In genomic region chr11:69443138-69443967, GRCh38 we compare ENCODE assay signal across 8 cellular contexts. TPM values are rescaled to one million over a fixed set of nuclear protein-coding genes. Genes with fewer than 3 reads are reported as not detected.
DNase-seq lines count a peak whose midpoint lies in the region; ATAC-seq and TF ChIP-seq lines count a peak whose summit lies in the region.

No MANE protein-coding gene starts in this region.

- ATAC-seq in GM18502 (IDR thresholded peaks at IDR 0.05; ENCODE audit: poor library complexity, unreplicated experiment), result peak; percentile 85
- peak; percentile 74 for ATAC-seq in HG02840 (IDR thresholded peaks at IDR 0.05; ENCODE audit: low FRiP score, unreplicated experiment)

- no peak overlapping the region for H3K9ac ChIP-seq in liver (ENCODE audit: low read depth in 1 of 2, low read length in 2 of 2)

- DNase-seq in NCI-H345 (lab: John Stamatoyannopoulos, UW) (peak; percentile 41), dedifferentiated amniotic fluid mesenchymal stem cell (ENCODE audit: extremely low spot score) (peak; percentile 83), NCI-H2029 (lab: John Stamatoyannopoulos, UW) (no peak)
- peak; percentile 50 for DNase-seq in activated CD4-positive, alpha-beta T cell treated with anti-CD3 and anti-CD28 coated beads, Interleukin-2, amount 50 U/mL, for 1 hour
- peak; percentile 72 for DNase-seq in stimulated activated CD4-positive, alpha-beta T cell treated with anti-CD3 and anti-CD28 coated beads, Interleukin-4, amount 100 ng/mL, for 24 hours

- H3K27ac ChIP-seq in liver (ENCODE audit: low read depth in 1 of 2, low read length in 2 of 2), result peak overlapping the region; percentile 22 to 68

- no peaks in the 10 kb centered on the region for H3K27me3 ChIP-seq in liver (ENCODE audit: control insufficient read depth in 4 of 4, insufficient read depth in 4 of 4, low read length in 3 of 4)

- TF ChIP-seq RAD21 in liver (IDR thresholded peaks at IDR 0.05), result peak in 1 of 2 donors; percentile 45

- no peak for TF ChIP-seq CTCF in liver (IDR thresholded peaks at IDR 0.05; ENCODE audit: low read depth, low read length, missing input control)

- H3K36me3 ChIP-seq in liver (ENCODE audit: control insufficient read depth in 4 of 4, insufficient read depth in 3 of 4, low read depth in 1 of 4, low read length in 3 of 4), result no peaks in the 10 kb centered on the region

- peaks cover 0 to 19% (median 6%) of the 10 kb centered on the region in 4 donors for H3K4me1 ChIP-seq in liver (ENCODE audit: control insufficient read depth in 4 of 4, insufficient read depth in 4 of 4, low read length in 3 of 4)

- peak overlapping the region in 1 of 3 donors; percentile 13 for H3K4me3 ChIP-seq in liver (ENCODE audit: low read depth in 1 of 3, low read length in 3 of 3)

- no peaks in the 10 kb centered on the region for H3K9me3 ChIP-seq in liver (ENCODE audit: control insufficient read depth in 4 of 4, low read length in 3 of 4)

- 25% methylated on average over 48 of the region's 48 CpGs for WGBS in liver

TF ChIP-seq in liver, 16 proteins besides CTCF, POLR2A, EP300 and RAD21:
- TF ChIP-seq ATF3 (IDR thresholded peaks at IDR 0.05), result no peak
- TF ChIP-seq EGR1 (IDR thresholded peaks at IDR 0.05; ENCODE audit: low read depth in 2 of 2), result peak; percentile 54 to 66
- peak; percentile 40 for TF ChIP-seq YY1 (IDR thresholded peaks at IDR 0.05)
- no peak for TF ChIP-seq HNF4G (IDR thresholded peaks at IDR 0.05)
- TF ChIP-seq HNF4A (conservative IDR thresholded peaks at IDR 0.05), result no peak
- peak; percentile 19 for TF ChIP-seq MAX (IDR thresholded peaks at IDR 0.05)
- TF ChIP-seq GABPA (IDR thresholded peaks at IDR 0.05 in 1 of 2, conservative IDR thresholded peaks at IDR 0.05 in 1 of 2), result no peak
- peak; percentile 60 for TF ChIP-seq SP1 (IDR thresholded peaks at IDR 0.05)
TF ChIP-seq in liver: peak in this region for 4.

RNA-seq across cellular contexts. Expression of gene LINC01488, which starts 38.1 kb away (rescaled TPM):
- under 1 TPM; 0.05 to 0.59 TPM for total RNA-seq in liver
- polyA plus RNA-seq in liver, result 1 to 10 TPM in 1 of 2 donors, under 1 TPM in 1; 0.61 to 2.3 TPM
